8 cellular contexts compared by ENCODE assay signal in the genomic region with DNA sequence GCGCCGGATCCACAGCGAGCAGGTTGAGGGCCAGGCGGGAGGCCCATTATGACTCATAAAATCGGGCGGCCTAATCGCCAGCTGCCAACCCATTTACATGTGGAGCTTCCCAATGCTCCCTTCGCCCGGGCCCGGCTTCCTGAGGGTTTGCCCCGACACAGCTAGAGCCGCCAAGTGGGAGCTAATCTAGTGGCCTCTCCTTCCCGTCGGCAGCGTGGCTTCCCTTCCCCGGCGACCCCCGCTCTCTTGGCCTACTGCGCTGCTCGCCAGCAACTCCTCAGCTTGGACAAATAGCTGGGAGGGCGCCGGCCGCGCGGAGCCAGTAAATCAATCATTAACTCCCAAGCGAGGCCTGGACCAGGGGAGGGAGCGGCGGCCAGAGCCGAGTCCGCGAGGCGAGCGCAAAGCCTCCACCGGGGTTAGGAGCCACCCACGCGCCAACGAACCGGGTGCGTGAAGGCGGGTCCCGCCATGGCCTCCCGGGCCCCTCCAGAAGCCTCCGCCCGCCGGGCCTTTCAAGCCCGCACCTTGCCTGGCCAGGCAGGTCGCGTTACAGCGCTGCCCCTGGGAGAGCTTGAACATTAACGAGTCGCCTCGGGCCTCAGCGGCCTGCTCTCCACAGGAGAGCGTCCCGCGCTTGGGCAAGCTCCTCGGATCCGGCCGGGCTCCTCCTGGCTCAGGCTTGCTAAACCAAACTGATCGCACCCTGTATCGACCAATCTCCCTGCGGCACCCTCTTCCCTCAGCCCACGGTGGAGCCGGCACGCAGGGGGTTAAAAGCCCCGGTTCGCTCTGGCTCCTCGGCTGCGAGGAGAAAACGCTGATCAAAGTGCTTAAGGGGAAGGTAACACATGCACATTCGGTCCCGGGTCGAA. TPM values are rescaled to one million over a fixed set of nuclear protein-coding genes. Genes with fewer than 3 reads are reported as not detected.
A peak's percentile ranks its signal among the peaks of the same experiment; 100 is the strongest.
DNase-seq lines count a peak whose midpoint lies in the region; ATAC-seq and TF ChIP-seq lines count a peak whose summit lies in the region.

No MANE protein-coding gene starts in this region.

- H3K27me3 ChIP-seq in colonic mucosa (peaks cover 45% of the 10 kb centered on the region), tibial nerve (peaks cover 0 to 42% of the 10 kb centered on the region in 2 donors)

- H3K9me3 ChIP-seq in colonic mucosa = no peaks in the 10 kb centered on the region
- H3K9me3 ChIP-seq in tibial nerve = no peaks in the 10 kb centered on the region

- peak overlapping the region; percentile 45 for H3K4me3 ChIP-seq in colonic mucosa
- peak overlapping the region; percentile 27 to 74 (median 50) for H3K4me3 ChIP-seq in tibial nerve

- no peak for TF ChIP-seq POLR2A in tibial nerve (IDR thresholded peaks at IDR 0.05)

- DNase-seq in NCI-H1694 treated with DMSO at 0.1 percent for 48 hours (lab: John Stamatoyannopoulos, UW) (peak; percentile 62), NCI-H1694 (lab: John Stamatoyannopoulos, UW) (no peak), NCI-H2171 treated with DMSO at 0.1 percent for 48 hours (lab: John Stamatoyannopoulos, UW) (peak; percentile 54), colonic mucosa (peak; percentile 65), lung microvascular endothelial cell (ENCODE audit: low read depth in 2 of 2) (peak; percentile 56 to 83), tibial nerve (ENCODE audit: low spot score in 2 of 2) (no peak), NCI-H1930 (lab: John Stamatoyannopoulos, UW) (no peak)

- no peak for TF ChIP-seq EP300 in tibial nerve (IDR thresholded peaks at IDR 0.05)

- 0 to 21% methylated on average over 1 to 50 of the region's 73 CpGs for WGBS in tibial nerve, 2 donors

- no peak for ATAC-seq in HG02798 (IDR thresholded peaks at IDR 0.05; ENCODE audit: poor library complexity, unreplicated experiment)

- H3K4me1 ChIP-seq in colonic mucosa = peaks cover 12% of the 10 kb centered on the region
- peaks cover 0 to 22% (median 10%) of the 10 kb centered on the region in 4 donors for H3K4me1 ChIP-seq in tibial nerve

- H3K9ac ChIP-seq in colonic mucosa (ENCODE audit: low read depth in 2 of 2, low read length in 2 of 2) = peak overlapping the region; percentile 38 to 53

- H3K36me3 ChIP-seq in colonic mucosa (no peaks in the 10 kb centered on the region), tibial nerve (no peaks in the 10 kb centered on the region)

- H3K27ac ChIP-seq in colonic mucosa (peak overlapping the region; percentile 82), tibial nerve (peak overlapping the region; percentile 56 to 93 (median 82))

- intact Hi-C loops in colonic mucosa (cut with DNase I) = no loop called here

- TF ChIP-seq CTCF in colonic mucosa (IDR thresholded peaks at IDR 0.05) = no peak
- no peak for TF ChIP-seq CTCF in tibial nerve (IDR thresholded peaks at IDR 0.05)

RNA-seq across cellular contexts. Expression of a gene that starts 10.6 kb away (rescaled TPM):
- total RNA-seq in colonic mucosa = 10 to 100 TPM; 18.3 to 21.3 TPM
- total RNA-seq in lung microvascular endothelial cell = 8.1 and 16.1 TPM in 2 replicates
- total RNA-seq in tibial nerve = 10 to 100 TPM; 16.2 to 34.7 (median 23.7) TPM

Comparison
In these comparisons a context has a peak if more than half of its experiments do, and no peak if none do; other contexts are left out.
1. DNase-seq: peak in NCI-H1694 treated with DMSO at 0.1 percent for 48 hours (single experiment), NCI-H2171 treated with DMSO at 0.1 percent for 48 hours (single experiment), colonic mucosa (single experiment) and lung microvascular endothelial cell (2 of 2); none in NCI-H1694 (single experiment), tibial nerve (0 of 2) and NCI-H1930 (0 of 2).